21 cellular contexts compared by ENCODE assay signal in genomic region chr1:229396607-229397189, GRCh38. TPM values are rescaled to one million over a fixed set of nuclear protein-coding genes. Genes with fewer than 3 reads are reported as not detected.
DNase-seq lines count a peak whose midpoint lies in the region; ATAC-seq, FAIRE-seq and TF ChIP-seq lines count a peak whose summit lies in the region.
"Had no signal": no experiment of that assay in that cellular context is flagged by ENCODE, and none has a peak within 500 bp of the region (broad histone marks: within the 10 kb centered on the region; RNA-seq: fewer than 3 reads in every experiment).

No MANE protein-coding gene starts in this region.

- H3K9ac ChIP-seq in HepG2 (ENCODE audit: insufficient read depth, low read depth, low read length) (no peak overlapping the region), K562 (ENCODE audit: insufficient read depth in 1 of 2, low read depth in 2 of 2, low read length in 2 of 2) (no peak overlapping the region)
- H3K9ac ChIP-seq: GM23248 had no signal

- TF ChIP-seq CTCF in HepG2 (CRISPR knock-in tag; IDR thresholded peaks at IDR 0.05) (no peak), right lobe of liver (IDR thresholded peaks at IDR 0.05) (no peak), K562 (IDR thresholded peaks at IDR 0.05 in 2 of 3, conservative IDR thresholded peaks at IDR 0.05 in 1 of 3; ENCODE audit: insufficient read depth in 2 of 3, low read depth in 1 of 3, low read length in 3 of 3) (no peak)

- no peak overlapping the region for H2AFZ ChIP-seq in HepG2 (ENCODE audit: low read length)
- no peak overlapping the region for H2AFZ ChIP-seq in K562 (ENCODE audit: low read depth, low read length)
- H2AFZ ChIP-seq: GM23248 had no signal

- no peak for TF ChIP-seq EP300 in HepG2 (IDR thresholded peaks at IDR 0.05; ENCODE audit: low read depth in 2 of 2, low read length in 2 of 2)
- no peak for TF ChIP-seq EP300 in HepG2 (CRISPR knock-in tag; IDR thresholded peaks at IDR 0.05; ENCODE audit: borderline replicate concordance)
- TF ChIP-seq EP300 in K562 (IDR thresholded peaks at IDR 0.05; ENCODE audit: low read length) = no peak

- no peak for TF ChIP-seq RAD21 in HepG2 (CRISPR knock-in tag; IDR thresholded peaks at IDR 0.05)
- TF ChIP-seq RAD21 in K562 (CRISPR knock-in tag; conservative IDR thresholded peaks at IDR 0.05 in 1 of 2, IDR thresholded peaks at IDR 0.05 in 1 of 2) = no peak

- no peaks in the 10 kb centered on the region; the same call in 1 of the 2 replicates for H3K4me1 ChIP-seq in HepG2 (ENCODE audit: insufficient read depth, low read length)
- no peaks in the 10 kb centered on the region for H3K4me1 ChIP-seq in right lobe of liver
- no peaks in the 10 kb centered on the region for H3K4me1 ChIP-seq in K562 (replicated peaks in 1 of 2; ENCODE audit: control insufficient read depth in 2 of 2, insufficient read depth in 2 of 2, low read length in 2 of 2)
- H3K4me1 ChIP-seq: HAP-1 had no signal

- POLR2A ChIA-PET in HepG2 (lab: Yijun Ruan, JAX) (interaction anchor here (1.4 kb wide), 1 partner anchor 13 kb away, joined by 8 read pairs; no protein-coding TSS in a partner anchor), K562 (lab: Yijun Ruan, JAX) (interaction anchor here (0.7 to 2.2 kb wide), 7 partner anchors 9 to 110 kb away, joined by 3 to 10 read pairs (median 4); no protein-coding TSS in a partner anchor)

- no peak overlapping the region for H3K4me3 Mint-ChIP-seq in stimulated activated memory B cell treated with anti-CD40 and anti-IgM and Interleukin-4, amounts not matched to agents 10 μg/mL and 1 μg/mL and 100 μg/mL, for 72 hours
- H3K4me3 Mint-ChIP-seq: B cell; CD4-positive, alpha-beta memory T cell; HFFc6 had no signal

- no peaks in the 10 kb centered on the region for H3K9me1 ChIP-seq in K562 (ENCODE audit: control insufficient read depth, insufficient read depth, low read length)

- DNase-seq in HepG2 (ENCODE audit: low spot score) (no peak), right lobe of liver (no peak), H7 (peak; percentile 55), K562 (ENCODE audit: extremely low read depth in 1 of 4, low spot score in 3 of 4) (no peak)
- DNase-seq: 8988T; ACHN; C1 segment of cervical spinal cord; CD4-positive, alpha-beta memory T cell; DND-41; GF-D8; GM23248; HFFc6; KG1 had no signal

- no peaks in the 10 kb centered on the region for H4K20me1 ChIP-seq in HepG2 (ENCODE audit: insufficient read depth, low read length)
- H4K20me1 ChIP-seq in K562 (replicated peaks; ENCODE audit: control insufficient read depth, insufficient read depth, low read length) = no peaks in the 10 kb centered on the region

- no TSS peak for BruUV-seq in HepG2 (replicated peaks; lab: Mats Ljungman, UMichigan)
- no TSS peak for BruUV-seq in K562 (replicated peaks; lab: Mats Ljungman, UMichigan)

- FAIRE-seq in HepG2 (lab: Jason Lieb, UNC) (no peak), K562 (lab: Jason Lieb, UNC) (no peak)
- FAIRE-seq: D721Med, GM19239 had no signal

- no peaks in the 10 kb centered on the region for H3K36me3 Mint-ChIP-seq in stimulated activated memory B cell treated with anti-CD40 and anti-IgM and Interleukin-4, amounts not matched to agents 10 μg/mL and 1 μg/mL and 100 μg/mL, for 72 hours
- H3K36me3 Mint-ChIP-seq: CD4-positive, alpha-beta memory T cell had no signal

- ATAC-seq in HepG2 = no peak
- no peak for ATAC-seq in right lobe of liver
- ATAC-seq in K562 = peak; percentile 56; the same call in 2 of the 3 replicates
- no peak for ATAC-seq in HG03457 (IDR thresholded peaks at IDR 0.05; ENCODE audit: unreplicated experiment)
- no peak for ATAC-seq in GM21717 (IDR thresholded peaks at IDR 0.05; ENCODE audit: unreplicated experiment)
- no peak for ATAC-seq in stimulated activated memory B cell treated with anti-CD40 and anti-IgM and Interleukin-4, amounts not matched to agents 10 μg/mL and 1 μg/mL and 100 μg/mL, for 72 hours

- no peaks in the 10 kb centered on the region for H3K4me1 Mint-ChIP-seq in stimulated activated memory B cell treated with anti-CD40 and anti-IgM and Interleukin-4, amounts not matched to agents 10 μg/mL and 1 μg/mL and 100 μg/mL, for 72 hours
- H3K4me1 Mint-ChIP-seq: B cell; CD4-positive, alpha-beta memory T cell had no signal

- H3K27me3 ChIP-seq in HepG2 (ENCODE audit: control insufficient read depth in 1 of 2, insufficient read depth in 2 of 2, low read length in 2 of 2) (peaks cover 1 to 8% of the 10 kb centered on the region in 2 experiments; a peak in 3 of 5 replicates), right lobe of liver (no peaks in the 10 kb centered on the region), H7 (ENCODE audit: control insufficient read depth, insufficient read depth, low read length) (peaks cover 2% of the 10 kb centered on the region; the same call in 1 of the 2 replicates), K562 (ENCODE audit: control insufficient read depth in 2 of 2, insufficient read depth in 2 of 2, low read length in 2 of 2) (peaks cover 32 to 54% of the 10 kb centered on the region in 2 experiments)

- no peak overlapping the region for H3K4me2 ChIP-seq in HepG2 (ENCODE audit: low read depth, low read length)
- no peak overlapping the region for H3K4me2 ChIP-seq in K562 (ENCODE audit: insufficient read depth, low read length)

- H3K9me3 Mint-ChIP-seq in stimulated activated memory B cell treated with anti-CD40 and anti-IgM and Interleukin-4, amounts not matched to agents 10 μg/mL and 1 μg/mL and 100 μg/mL, for 72 hours = no peaks in the 10 kb centered on the region
- H3K9me3 Mint-ChIP-seq: CD4-positive, alpha-beta memory T cell; HFFc6 had no signal

- WGBS in HepG2 (ENCODE audit: low lambda C conversion rate) = 19% methylated on average over 10 of the region's 10 CpGs
- WGBS in right lobe of liver (ENCODE audit: insufficient coverage, low coverage, low lambda C conversion rate, missing lambda C conversion rate) = 41% methylated on average over 9 of the region's 10 CpGs
- WGBS in K562 (ENCODE audit: insufficient coverage, low coverage, missing lambda C conversion rate) = 0% methylated on average over 10 of the region's 10 CpGs

- H3K36me3 ChIP-seq in HepG2 (replicated peaks in 1 of 2; ENCODE audit: control insufficient read depth in 1 of 2, insufficient read depth in 2 of 2, low read length in 2 of 2) = no peaks in the 10 kb centered on the region
- no peaks in the 10 kb centered on the region for H3K36me3 ChIP-seq in right lobe of liver
- no peaks in the 10 kb centered on the region for H3K36me3 ChIP-seq in H7 (replicated peaks; ENCODE audit: control insufficient read depth, insufficient read depth, low read length)
- H3K36me3 ChIP-seq in K562 (ENCODE audit: control insufficient read depth, insufficient read depth, low read length) = no peaks in the 10 kb centered on the region
- H3K36me3 ChIP-seq: HAP-1 had no signal

- peaks cover 37% of the 10 kb centered on the region for H3K27me3 Mint-ChIP-seq in stimulated activated memory B cell treated with anti-CD40 and anti-IgM and Interleukin-4, amounts not matched to agents 10 μg/mL and 1 μg/mL and 100 μg/mL, for 72 hours

- TF ChIP-seq POLR2A in HepG2 (IDR thresholded peaks at IDR 0.05; ENCODE audit: insufficient read depth in 1 of 2, low read depth in 2 of 2, low read length in 2 of 2) = no peak
- no peak for TF ChIP-seq POLR2A in right lobe of liver (IDR thresholded peaks at IDR 0.05)
- TF ChIP-seq POLR2A in K562 (conservative IDR thresholded peaks at IDR 0.05) = no peak

- in situ Hi-C loops in HepG2 (cut with HindIII; ENCODE audit: extremely low pct_ligation_motif_present, low pct_unique_long_range_greater_than_20kb) (no loop called here), K562 (cut with MboI) (no loop called here)

- no peak overlapping the region for H3K27ac ChIP-seq in HepG2 (ENCODE audit: extremely low read length, insufficient read depth, low read length)
- H3K27ac ChIP-seq in right lobe of liver = no peak overlapping the region
- no peak overlapping the region for H3K27ac ChIP-seq in K562 (ENCODE audit: extremely low read depth, low read depth, low read length)
- H3K27ac ChIP-seq: GM23248, HL-60 had no signal

- CTCF ChIA-PET in HepG2 (lab: Yijun Ruan, JAX; ENCODE audit: low intra/inter-chr PET ratio, low total read pairs) = no interaction called here
- CTCF ChIA-PET in K562 (lab: Yijun Ruan, JAX; ENCODE audit: low intra/inter-chr PET ratio) = no interaction called here

- H3K9me3 ChIP-seq in HepG2 (ENCODE audit: low read length) (no peaks in the 10 kb centered on the region), right lobe of liver (no peaks in the 10 kb centered on the region), K562 (replicated peaks; ENCODE audit: control insufficient read depth, insufficient read depth, low read depth, low read length) (no peaks in the 10 kb centered on the region)
- H3K9me3 ChIP-seq: HAP-1 had no signal

- H3K4me3 ChIP-seq in HepG2 (replicated peaks in 1 of 3; ENCODE audit: insufficient read depth in 1 of 3, low read depth in 2 of 3, low read length in 3 of 3) = no peak overlapping the region
- no peak overlapping the region for H3K4me3 ChIP-seq in right lobe of liver
- H3K4me3 ChIP-seq in H7 (ENCODE audit: insufficient read depth, low read depth, low read length) = no peak overlapping the region
- no peak overlapping the region for H3K4me3 ChIP-seq in K562
- H3K4me3 ChIP-seq: GM23248, HAP-1 had no signal

- intact Hi-C loops in HepG2 (cut with micrococcal nuclease; ENCODE audit: unreplicated experiment) (no loop called here), right lobe of liver (cut with DNase I) (no loop called here), K562 (cut with micrococcal nuclease) (no loop called here)

- H3K27ac Mint-ChIP-seq in stimulated activated memory B cell treated with anti-CD40 and anti-IgM and Interleukin-4, amounts not matched to agents 10 μg/mL and 1 μg/mL and 100 μg/mL, for 72 hours = no peak overlapping the region
- H3K27ac Mint-ChIP-seq: B cell; CD4-positive, alpha-beta memory T cell; HFFc6 had no signal

- H3K79me2 ChIP-seq in HepG2 (ENCODE audit: insufficient read depth, low read length) = no peaks in the 10 kb centered on the region
- H3K79me2 ChIP-seq in K562 (ENCODE audit: control insufficient read depth, insufficient read depth, low read length) = no peaks in the 10 kb centered on the region

RNA-seq across cellular contexts. Expression of gene ACTA1, which starts 37.2 kb away (rescaled TPM):
- total RNA-seq in HepG2 (2016; rRNA removed; fragmentation: Illumina TruSeq; extraction: Trizol) = 5.2 and 5.9 TPM in 2 replicates
- total RNA-seq in HepG2 (2016; cell fraction: cytosol; rRNA removed; fragmentation: Illumina TruSeq; extraction: Trizol; ENCODE audit: low read depth) = 5.1 and 5.2 TPM in 2 replicates
- total RNA-seq in HepG2 (2016; cell fraction: insoluble cytoplasmic fraction; rRNA removed; fragmentation: Illumina TruSeq; extraction: Trizol) = 5.5 TPM in 2 replicates
- total RNA-seq in HepG2 (2016; cell fraction: membrane; rRNA removed; fragmentation: Illumina TruSeq; extraction: Trizol) = 5.3 and 6.0 TPM in 2 replicates
- total RNA-seq in HepG2 (2016; cell fraction: nucleus; rRNA removed; fragmentation: Illumina TruSeq; extraction: Trizol) = 3.9 and 5.9 TPM in 2 replicates
- polyA plus RNA-seq in HepG2 (2011; rRNA removed) = 1.4 and 3.0 TPM in 2 replicates
- 1.6 and 1.8 TPM in 2 replicates for polyA plus RNA-seq in HepG2 (2011; cell fraction: cytosol; rRNA removed)
- 3.8 and 5.9 TPM in 2 replicates for polyA plus RNA-seq in HepG2 (2011; cell fraction: nucleus; rRNA removed)
- 0.86 and 1.1 TPM in 2 replicates for polyA plus RNA-seq in HepG2 (2012)
- polyA plus RNA-seq in HepG2 (2016; cell fraction: cytosol; fragmentation: Illumina TruSeq; extraction: Trizol; ENCODE audit: low read depth) = 11.4 and 12.1 TPM in 2 replicates
- 11.6 and 13.4 TPM in 2 replicates for polyA plus RNA-seq in HepG2 (2016; cell fraction: insoluble cytoplasmic fraction; fragmentation: Illumina TruSeq; extraction: Trizol; ENCODE audit: low read depth)
- 11.0 and 11.7 TPM in 2 replicates for polyA plus RNA-seq in HepG2 (2016; cell fraction: membrane; fragmentation: Illumina TruSeq; extraction: Trizol; ENCODE audit: low read depth)
- 15.3 and 15.9 TPM in 2 replicates for polyA plus RNA-seq in HepG2 (2016; cell fraction: nucleus; fragmentation: Illumina TruSeq; extraction: Trizol; ENCODE audit: insufficient read depth, low read depth)
- 1.9 TPM in 1 of 2 replicates, not detected in the other for polyA minus RNA-seq in HepG2 (2011; rRNA and poly(A)+ RNA removed; ENCODE audit: low replicate concordance)
- polyA minus RNA-seq in HepG2 (2011; cell fraction: cytosol; rRNA and poly(A)+ RNA removed) = 0.79 and 3.4 TPM in 2 replicates
- 0.39 and 0.99 TPM in 2 replicates for polyA minus RNA-seq in HepG2 (2011; cell fraction: nucleus; rRNA and poly(A)+ RNA removed)
- 10 to 100 TPM in 1 of 6 experiments, 1 to 10 TPM in 4, not detected in 1; 1.1 to 14.2 (median 1.3) TPM for total RNA-seq in right lobe of liver
- total RNA-seq in H7 (2014; rRNA removed; shearing (Covaris generic)) = 0.67 and 1.8 TPM in 2 replicates
- not detected in 2 replicates for total RNA-seq in K562 (2011; cell fraction: chromatin; rRNA removed; ENCODE audit: low replicate concordance)
- total RNA-seq in K562 (2011; cell fraction: nucleolus; rRNA removed) = not detected in 2 replicates
- not detected in 2 replicates for total RNA-seq in K562 (2011; cell fraction: nucleoplasm; rRNA removed)
- total RNA-seq in K562 (2014; rRNA removed) = 0.36 TPM in 1 of 2 replicates, not detected in the other
- total RNA-seq in K562 (2014; rRNA removed; fragmentation: Illumina TruSeq; extraction: Trizol) = not detected in 2 replicates
- 0.15 TPM in 1 of 2 replicates, not detected in the other for total RNA-seq in K562 (2015; rRNA removed; fragmentation: Illumina TruSeq; extraction: Trizol)
- not detected in 2 replicates for total RNA-seq in K562 (2021)
- 0.07 TPM in 1 of 2 replicates, not detected in the other for polyA plus RNA-seq in K562 (2011; rRNA removed)
- 0.16 TPM in 1 of 2 replicates, not detected in the other for polyA plus RNA-seq in K562 (2011; cell fraction: cytosol; rRNA removed)
- 0.11 and 0.18 TPM in 2 replicates for polyA plus RNA-seq in K562 (2011; cell fraction: nucleus; rRNA removed)
- 0.08 and 0.14 TPM in 2 replicates for polyA plus RNA-seq in K562 (2012)
- polyA plus RNA-seq in K562 (2014; fragmentation: Illumina TruSeq; extraction: Trizol) = 0.07 TPM in 1 of 2 replicates, not detected in the other
- polyA plus RNA-seq in K562 (2014; fragmentation: Nextera tagmentation; extraction: Ambion mirVana) = not detected
- not detected in 2 replicates for polyA plus RNA-seq in K562 (2014; rRNA removed)
- polyA minus RNA-seq in K562 (2011; rRNA and poly(A)+ RNA removed) = not detected in 2 replicates
- polyA minus RNA-seq in K562 (2011; cell fraction: cytosol; rRNA and poly(A)+ RNA removed) = not detected in 2 replicates
- not detected in 2 replicates for polyA minus RNA-seq in K562 (2011; cell fraction: nucleus; rRNA and poly(A)+ RNA removed)
- total RNA-seq: B cell, HFFc6 had no signal
- polyA plus RNA-seq: CD4-positive, alpha-beta memory T cell; GM23248 had no signal

RNA-seq across cellular contexts. Expression of gene CCSAP, which starts 53.9 kb away (rescaled TPM):
- total RNA-seq in HepG2 (2016; rRNA removed; fragmentation: Illumina TruSeq; extraction: Trizol) (9.0 and 10.0 TPM in 2 replicates), right lobe of liver (1 to 10 TPM; 1.4 to 3.2 (median 1.7) TPM), K562 (2014; rRNA removed) (7.8 and 8.2 TPM in 2 replicates), K562 (2014; rRNA removed; fragmentation: Illumina TruSeq; extraction: Trizol) (13.6 and 14.4 TPM in 2 replicates), K562 (2015; rRNA removed; fragmentation: Illumina TruSeq; extraction: Trizol) (10.7 and 11.2 TPM in 2 replicates), K562 (2021) (10.3 and 10.5 TPM in 2 replicates)
- 1.1 and 1.4 TPM in 2 replicates for total RNA-seq in HepG2 (2016; cell fraction: cytosol; rRNA removed; fragmentation: Illumina TruSeq; extraction: Trizol; ENCODE audit: low read depth)
- total RNA-seq in HepG2 (2016; cell fraction: insoluble cytoplasmic fraction; rRNA removed; fragmentation: Illumina TruSeq; extraction: Trizol) = 9.1 and 10.6 TPM in 2 replicates
- 5.1 and 6.2 TPM in 2 replicates for total RNA-seq in HepG2 (2016; cell fraction: membrane; rRNA removed; fragmentation: Illumina TruSeq; extraction: Trizol)
- 8.2 and 9.2 TPM in 2 replicates for total RNA-seq in HepG2 (2016; cell fraction: nucleus; rRNA removed; fragmentation: Illumina TruSeq; extraction: Trizol)
- polyA plus RNA-seq in HepG2 (2011; rRNA removed) (3.1 and 3.7 TPM in 2 replicates), K562 (2011; rRNA removed) (15.9 and 18.4 TPM in 2 replicates), K562 (2014; fragmentation: Illumina TruSeq; extraction: Trizol) (6.9 and 9.5 TPM in 2 replicates), K562 (2014; fragmentation: Nextera tagmentation; extraction: Ambion mirVana) (1 to 10 TPM; 3.6 to 4.3 TPM), K562 (2014; rRNA removed) (6.0 and 8.2 TPM in 2 replicates)
- polyA plus RNA-seq in HepG2 (2011; cell fraction: cytosol; rRNA removed) = 1.8 and 2.8 TPM in 2 replicates
- 4.2 TPM in 2 replicates for polyA plus RNA-seq in HepG2 (2011; cell fraction: nucleus; rRNA removed)
- polyA plus RNA-seq in HepG2 (2012) = 3.8 and 4.7 TPM in 2 replicates
- 0.62 and 0.77 TPM in 2 replicates for polyA plus RNA-seq in HepG2 (2016; cell fraction: cytosol; fragmentation: Illumina TruSeq; extraction: Trizol; ENCODE audit: low read depth)
- polyA plus RNA-seq in HepG2 (2016; cell fraction: insoluble cytoplasmic fraction; fragmentation: Illumina TruSeq; extraction: Trizol; ENCODE audit: low read depth) = 8.6 TPM in 2 replicates
- 2.5 TPM in 2 replicates for polyA plus RNA-seq in HepG2 (2016; cell fraction: membrane; fragmentation: Illumina TruSeq; extraction: Trizol; ENCODE audit: low read depth)
- 11.2 and 11.4 TPM in 2 replicates for polyA plus RNA-seq in HepG2 (2016; cell fraction: nucleus; fragmentation: Illumina TruSeq; extraction: Trizol; ENCODE audit: insufficient read depth, low read depth)
- polyA minus RNA-seq in HepG2 (2011; rRNA and poly(A)+ RNA removed; ENCODE audit: low replicate concordance) = 3.9 and 4.7 TPM in 2 replicates
- 5.4 and 5.9 TPM in 2 replicates for polyA minus RNA-seq in HepG2 (2011; cell fraction: cytosol; rRNA and poly(A)+ RNA removed)
- 8.7 and 9.3 TPM in 2 replicates for polyA minus RNA-seq in HepG2 (2011; cell fraction: nucleus; rRNA and poly(A)+ RNA removed)
- 8.6 and 12.8 TPM in 2 replicates for total RNA-seq in H7 (2014; rRNA removed; shearing (Covaris generic))
- 9.4 and 42.2 TPM in 2 replicates for total RNA-seq in K562 (2011; cell fraction: chromatin; rRNA removed; ENCODE audit: low replicate concordance)
- 6.0 and 8.4 TPM in 2 replicates for total RNA-seq in K562 (2011; cell fraction: nucleolus; rRNA removed)
- 19.9 and 28.9 TPM in 2 replicates for total RNA-seq in K562 (2011; cell fraction: nucleoplasm; rRNA removed)
- polyA plus RNA-seq in K562 (2011; cell fraction: cytosol; rRNA removed) = 2.7 and 11.3 TPM in 2 replicates
- polyA plus RNA-seq in K562 (2011; cell fraction: nucleus; rRNA removed) = 8.0 and 22.9 TPM in 2 replicates
- polyA plus RNA-seq in K562 (2012) = 6.5 and 7.3 TPM in 2 replicates
- polyA minus RNA-seq in K562 (2011; rRNA and poly(A)+ RNA removed) = 22.1 and 31.4 TPM in 2 replicates
- polyA minus RNA-seq in K562 (2011; cell fraction: cytosol; rRNA and poly(A)+ RNA removed) = 12.0 and 16.3 TPM in 2 replicates
- polyA minus RNA-seq in K562 (2011; cell fraction: nucleus; rRNA and poly(A)+ RNA removed) = 5.0 and 16.2 TPM in 2 replicates

Comparison
In these comparisons a context has a peak if more than half of its experiments do, and no peak if none do; other contexts are left out.
1. Of the 241 proteins assayed by ChIP-seq in both HepG2 and K562: peak only in HepG2: BCL6; only in K562: none; in both: none; in neither: 240.